Comparison of ENCODE assay signal across 25 cellular contexts in genomic region chr19:10152100-10152499, GRCh38. TPM values are rescaled to one million over a fixed set of nuclear protein-coding genes. Genes with fewer than 3 reads are reported as not detected.
A peak's percentile ranks its signal among the peaks of the same experiment; 100 is the strongest.
DNase-seq lines count a peak whose midpoint lies in the region; ATAC-seq lines count a peak whose summit lies in the region.
"Had no signal": no experiment of that assay in that cellular context is flagged by ENCODE, and none has a peak within 500 bp of the region (broad histone marks: within the 10 kb centered on the region; RNA-seq: fewer than 3 reads in every experiment).

No MANE protein-coding gene starts in this region.

- H3K27me3 Mint-ChIP-seq in activated T-cell treated with anti-CD3 and anti-CD28 coated beads, Interleukin-2, amount 50 U/mL, for 72 hours (ENCODE audit: low read depth): no peaks in the 10 kb centered on the region
- no peaks in the 10 kb centered on the region for H3K27me3 Mint-ChIP-seq in T-helper 17 cell
- H3K27me3 Mint-ChIP-seq: CD4-positive, CD25-positive, alpha-beta regulatory T cell; IgD-negative memory B cell had no signal

- no peak overlapping the region for H3K4me3 Mint-ChIP-seq in activated T-cell treated with anti-CD3 and anti-CD28 coated beads, Interleukin-2, amount 50 U/mL, for 72 hours
- no peak overlapping the region for H3K4me3 Mint-ChIP-seq in T-helper 17 cell
- H3K4me3 Mint-ChIP-seq: IgD-negative memory B cell had no signal

- H3K36me3 Mint-ChIP-seq in activated T-cell treated with anti-CD3 and anti-CD28 coated beads, Interleukin-2, amount 50 U/mL, for 72 hours (ENCODE audit: insufficient read depth in 2 of 2): peaks cover 14 to 56% of the 10 kb centered on the region in 2 donors
- H3K36me3 Mint-ChIP-seq in T-helper 17 cell (ENCODE audit: low read depth): peaks cover 14% of the 10 kb centered on the region

- H3K9me3 ChIP-seq in T-helper 17 cell (ENCODE audit: control insufficient read depth, low read length, poor library complexity, severe bottlenecking): no peaks in the 10 kb centered on the region
- H3K9me3 ChIP-seq: A549, BE2C, Caco-2 had no signal

- peak; percentile 35 to 43 for ATAC-seq in activated T-cell treated with anti-CD3 and anti-CD28 coated beads, Interleukin-2, amount 50 U/mL, for 72 hours (replicated peaks in 1 of 2)
- no peak for ATAC-seq in GM19324 (IDR thresholded peaks at IDR 0.05; ENCODE audit: low FRiP score, unreplicated experiment)
- no peak for ATAC-seq in T-helper 17 cell
- ATAC-seq: A549, Panc1 had no signal

- H3K9me3 Mint-ChIP-seq in activated T-cell treated with anti-CD3 and anti-CD28 coated beads, Interleukin-2, amount 50 U/mL, for 72 hours: no peaks in the 10 kb centered on the region
- H3K9me3 Mint-ChIP-seq: CD4-positive, CD25-positive, alpha-beta regulatory T cell; IgD-negative memory B cell had no signal

- H3K27ac Mint-ChIP-seq in activated T-cell treated with anti-CD3 and anti-CD28 coated beads, Interleukin-2, amount 50 U/mL, for 72 hours: no peak overlapping the region
- no peak overlapping the region for H3K27ac Mint-ChIP-seq in T-helper 17 cell
- H3K27ac Mint-ChIP-seq: IgD-negative memory B cell had no signal

- DNase-seq in activated T-cell treated with anti-CD3 and anti-CD28 coated beads, Interleukin-2, amount 50 U/mL, for 72 hours: no peak
- no peak for DNase-seq in activated T-cell treated with anti-CD3 and anti-CD28 coated beads, Interleukin-2, amount 50 U/mL, for 48 hours
- DNase-seq in ELR (ENCODE audit: low read depth): peak; percentile 52
- DNase-seq in RKO (ENCODE audit: low spot score): peak; percentile 38
- peak; percentile 17 for DNase-seq in kidney tubule cell (ENCODE audit: low spot score)
- DNase-seq in T-helper 17 cell: no peak
- DNase-seq in iPS-NIHi7 (ENCODE audit: extremely low spot score): no peak
- DNase-seq: BE2C; Caco-2; CD4-positive, CD25-positive, alpha-beta regulatory T cell; DMS 273 treated with DMSO at 0.1 percent for 48 hours; GOT3; HCEC 1CT; MV-4-11; NCI-H1694; NCI-H2081; NCI-H2171; NCI-H345; NCI-H524; NCI-H774; NK-92 treated with Interleukin-12 subunit alpha and Interleukin-12 subunit beta, amount 100 ng/mL, for 24 hours had no signal

- H3K4me1 Mint-ChIP-seq in activated T-cell treated with anti-CD3 and anti-CD28 coated beads, Interleukin-2, amount 50 U/mL, for 72 hours (ENCODE audit: low read depth): no peaks in the 10 kb centered on the region
- peaks cover 3% of the 10 kb centered on the region for H3K4me1 Mint-ChIP-seq in T-helper 17 cell

RNA-seq across cellular contexts. Expression of gene EIF3G, which starts 32.4 kb away (rescaled TPM):
- 100 to 1,000 TPM; 277 to 278 TPM for total RNA-seq in activated T-cell treated with anti-CD3 and anti-CD28 coated beads, Interleukin-2, amount 50 U/mL, for 72 hours
- total RNA-seq in T-helper 17 cell: 100 to 1,000 TPM; 312 to 322 TPM

RNA-seq across cellular contexts. Expression of gene P2RY11, which starts 40.6 kb away (rescaled TPM):
- total RNA-seq in activated T-cell treated with anti-CD3 and anti-CD28 coated beads, Interleukin-2, amount 50 U/mL, for 72 hours: 10 to 100 TPM; 65.4 to 73.9 TPM
- total RNA-seq in T-helper 17 cell: 10 to 100 TPM; 46.6 to 50.8 TPM

RNA-seq across cellular contexts. Expression of gene DNMT1, which starts 42.7 kb away (rescaled TPM):
- total RNA-seq in activated T-cell treated with anti-CD3 and anti-CD28 coated beads, Interleukin-2, amount 50 U/mL, for 72 hours: 100 to 1,000 TPM; 294 to 304 TPM
- 100 to 1,000 TPM; 204 to 229 TPM for total RNA-seq in T-helper 17 cell

RNA-seq across cellular contexts. Expression of gene PPAN, which starts 45.9 kb away (rescaled TPM):
- 100 to 1,000 TPM; 106 to 117 TPM for total RNA-seq in activated T-cell treated with anti-CD3 and anti-CD28 coated beads, Interleukin-2, amount 50 U/mL, for 72 hours
- 10 to 100 TPM; 79.8 to 87.8 TPM for total RNA-seq in T-helper 17 cell

RNA-seq across cellular contexts. Expression of gene ANGPTL6, which starts 49.6 kb away (rescaled TPM):
- 10 to 100 TPM; 13.2 to 17.6 TPM for total RNA-seq in activated T-cell treated with anti-CD3 and anti-CD28 coated beads, Interleukin-2, amount 50 U/mL, for 72 hours
- total RNA-seq in T-helper 17 cell: 1 to 10 TPM in 1 of 2 donors, under 1 TPM in 1; 0.86 to 2.2 TPM

Comparison
In these comparisons a context has a peak if more than half of its experiments do, and no peak if none do; other contexts are left out.
1. ATAC-seq: peak in activated T-cell treated with anti-CD3 and anti-CD28 coated beads, Interleukin-2, amount 50 U/mL, for 72 hours (2 of 2); none in GM19324 (single experiment) and T-helper 17 cell (single experiment).
2. DNase-seq: peak in ELR (single experiment), RKO (single experiment) and kidney tubule cell (single experiment); none in activated T-cell treated with anti-CD3 and anti-CD28 coated beads, Interleukin-2, amount 50 U/mL, for 72 hours (0 of 2), activated T-cell treated with anti-CD3 and anti-CD28 coated beads, Interleukin-2, amount 50 U/mL, for 48 hours (0 of 2), T-helper 17 cell (0 of 3) and iPS-NIHi7 (single experiment).